Comparison of ENCODE assay signal across 8 cellular contexts in the genomic region with DNA sequence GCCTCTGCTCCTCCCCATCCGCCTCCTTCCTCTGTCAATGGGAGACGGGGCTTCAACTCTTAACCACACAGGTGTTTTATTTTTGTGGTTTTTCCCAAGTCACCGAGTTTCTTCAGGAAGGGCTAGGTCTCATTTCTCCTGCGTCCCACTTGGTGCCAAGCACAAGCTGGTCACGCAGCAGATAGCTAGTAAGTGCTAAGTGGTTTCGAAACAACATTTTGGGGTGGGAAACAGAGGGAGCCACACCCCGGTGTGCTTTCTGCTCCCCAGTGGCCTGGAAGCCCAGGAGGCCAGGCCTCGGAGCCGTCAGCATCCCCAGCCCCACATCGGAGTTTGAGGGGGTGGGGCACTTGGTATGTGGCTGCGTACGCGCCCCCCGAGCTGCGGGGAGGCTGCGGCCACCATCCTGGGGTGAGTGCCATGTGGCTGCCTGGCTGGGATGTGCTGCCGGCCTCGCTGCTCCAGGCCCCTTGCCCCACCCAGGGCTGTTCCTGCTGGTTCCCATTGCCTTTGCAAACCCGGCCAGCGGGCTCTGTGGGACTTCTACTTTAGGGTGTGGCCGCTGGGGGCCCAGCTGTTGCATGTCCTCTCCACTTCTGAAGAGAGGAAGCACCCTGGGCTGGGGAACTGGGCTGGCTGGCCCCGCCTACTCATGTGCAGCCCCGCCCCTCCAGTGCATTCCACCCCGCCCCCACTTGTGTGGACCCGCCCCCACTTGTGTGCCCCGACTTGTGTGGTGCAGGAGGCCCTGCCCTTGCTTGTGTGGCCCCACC. TPM values are rescaled to one million over a fixed set of nuclear protein-coding genes. Genes with fewer than 3 reads are reported as not detected.
DNase-seq lines count a peak whose midpoint lies in the region; ATAC-seq and TF ChIP-seq lines count a peak whose summit lies in the region.

No MANE protein-coding gene starts in this region.

- H3K27me3 ChIP-seq in IMR-90 (ENCODE audit: control insufficient read depth, insufficient read depth, low read length) = no peaks in the 10 kb centered on the region

- H3K4ac ChIP-seq in IMR-90 (ENCODE audit: low read depth, low read length) = no peak overlapping the region

- DNase-seq in ACHN (peak; percentile 21), IMR-90 (no peak), islet precursor cell (peak; percentile 80), DMS79 (lab: John Stamatoyannopoulos, UW) (no peak), C1 segment of cervical spinal cord (lab: John Stamatoyannopoulos, UW) (no peak)
- peak; percentile 53 for DNase-seq in activated T-cell treated with anti-CD3 and anti-CD28 coated beads, Interleukin-2, amount 50 U/mL, for 24 hours

- 0 out of 2 replicates have a peak overlapping the region, but pooled peaks have one; percentile 5 for H2AK5ac ChIP-seq in IMR-90 (ENCODE audit: low read depth, low read length)

- H4K5ac ChIP-seq in IMR-90 (ENCODE audit: low read depth, low read length) = no peak overlapping the region

- no peak overlapping the region for H3K4me2 ChIP-seq in IMR-90 (ENCODE audit: low read depth, low read length)

- peaks cover 7% of the 10 kb centered on the region for H3K27me3 Mint-ChIP-seq in activated T-cell treated with anti-CD3 and anti-CD28 coated beads, Interleukin-2, amount 50 U/mL, for 24 hours

- no peaks in the 10 kb centered on the region for H3K36me3 Mint-ChIP-seq in activated T-cell treated with anti-CD3 and anti-CD28 coated beads, Interleukin-2, amount 50 U/mL, for 24 hours (ENCODE audit: low read depth)

- in situ Hi-C loops in ACHN (cut with HindIII; ENCODE audit: low pct_ligation_motif_present, low pct_unique_long_range_greater_than_20kb, low sequenced_read_pairs) (no loop called here), IMR-90 (cut with MboI; ENCODE audit: low sequenced_read_pairs) (no loop called here)

- TF ChIP-seq CTCF in IMR-90 (conservative IDR thresholded peaks at IDR 0.05; ENCODE audit: low read depth, low read length) = no peak

- no peak overlapping the region for H3K18ac ChIP-seq in IMR-90 (ENCODE audit: low read depth, low read length)

- H3K9me3 ChIP-seq in IMR-90 (ENCODE audit: control insufficient read depth, insufficient read depth, low read length) = no peaks in the 10 kb centered on the region

- no peak overlapping the region for H2BK15ac ChIP-seq in IMR-90 (ENCODE audit: low read depth, low read length)

- ATAC-seq in IMR-90 (ENCODE audit: low read depth) = no peak
- ATAC-seq in HG03571 (IDR thresholded peaks at IDR 0.05; ENCODE audit: unreplicated experiment) = no peak
- ATAC-seq in GM19452 (IDR thresholded peaks at IDR 0.05; ENCODE audit: unreplicated experiment) = no peak

- H3K4me3 ChIP-seq in IMR-90 (ENCODE audit: insufficient read depth, low read depth, low read length) = no peak overlapping the region

- CTCF ChIA-PET in IMR-90 (lab: Yijun Ruan, JAX) = no interaction called here

- peaks cover 13% of the 10 kb centered on the region; the same call in 1 of the 2 replicates for H3K36me3 ChIP-seq in IMR-90 (ENCODE audit: control insufficient read depth, insufficient read depth, low read length)

- no peak overlapping the region for H3K4me3 Mint-ChIP-seq in activated T-cell treated with anti-CD3 and anti-CD28 coated beads, Interleukin-2, amount 50 U/mL, for 24 hours

- H2BK120ac ChIP-seq in IMR-90 (ENCODE audit: low read depth, low read length) = no peak overlapping the region

- no peak overlapping the region for H3K56ac ChIP-seq in IMR-90 (ENCODE audit: extremely low read depth, insufficient read depth, low read length)

- intact Hi-C loops in IMR-90 (cut with micrococcal nuclease) = no loop called here

- H3K27ac ChIP-seq in IMR-90 (ENCODE audit: insufficient read depth, low read length) = no peak overlapping the region

- H3K9me3 Mint-ChIP-seq in activated T-cell treated with anti-CD3 and anti-CD28 coated beads, Interleukin-2, amount 50 U/mL, for 24 hours = no peaks in the 10 kb centered on the region

- peaks cover 0 to 4% of the 10 kb centered on the region in 2 experiments; a peak in 1 of 4 replicates for H3K79me1 ChIP-seq in IMR-90 (ENCODE audit: low read depth in 1 of 2, low read length in 2 of 2)

- H4K8ac ChIP-seq in IMR-90 (ENCODE audit: low read depth in 2 of 2, low read length in 2 of 2) = no peak overlapping the region

- H4K91ac ChIP-seq in IMR-90 (ENCODE audit: insufficient read depth, low read depth, low read length) = no peak overlapping the region

- POLR2A ChIA-PET in IMR-90 (lab: Charles Lee; ENCODE audit: unreplicated experiment) = no interaction called here

- H4K20me1 ChIP-seq in IMR-90 (ENCODE audit: insufficient read depth, low read length) = peaks cover 9% of the 10 kb centered on the region

- no peak overlapping the region for H3K14ac ChIP-seq in IMR-90 (replicated peaks; ENCODE audit: low read depth, low read length)

- peak overlapping the region; percentile 88 for H2AK9ac ChIP-seq in IMR-90 (replicated peaks; ENCODE audit: low read depth, low read length, poor library complexity)

- WGBS in IMR-90 (ENCODE audit: extremely low coverage in 2 of 2, insufficient read length in 1 of 2), 2 experiments = 50% methylated on average over 5 of the region's 26 CpGs; no CpG with 5 or more reads in 1 of the 2 experiments

- no peak overlapping the region for H2BK5ac ChIP-seq in IMR-90 (ENCODE audit: low read depth, low read length, poor library complexity, severe bottlenecking)

- TF ChIP-seq RAD21 in IMR-90 (IDR thresholded peaks at IDR 0.05; ENCODE audit: low read length) = no peak

- no peak overlapping the region for H3K27ac Mint-ChIP-seq in activated T-cell treated with anti-CD3 and anti-CD28 coated beads, Interleukin-2, amount 50 U/mL, for 24 hours

- peaks cover 33% of the 10 kb centered on the region for H3K4me1 Mint-ChIP-seq in activated T-cell treated with anti-CD3 and anti-CD28 coated beads, Interleukin-2, amount 50 U/mL, for 24 hours (ENCODE audit: low read depth)

- BruUV-seq in IMR-90 (replicated peaks; lab: Mats Ljungman, UMichigan) = no TSS peak

- dilution Hi-C loops in IMR-90 (cut with HindIII; ENCODE audit: low sequenced_read_pairs, unreplicated experiment) = no loop called here

- no peak overlapping the region for H3K9ac ChIP-seq in IMR-90 (ENCODE audit: low read depth, low read length)

- H2AFZ ChIP-seq in IMR-90 (replicated peaks; ENCODE audit: low read length, poor library complexity) = no peak overlapping the region

- no peak overlapping the region for H3K23ac ChIP-seq in IMR-90 (ENCODE audit: low read depth, low read length)

- no peak overlapping the region for H2BK20ac ChIP-seq in IMR-90 (ENCODE audit: low read depth, low read length)

- H3K9me1 ChIP-seq in IMR-90 (ENCODE audit: insufficient read depth, low read length) = peaks cover 8% of the 10 kb centered on the region; the same call in 1 of the 2 replicates

- peaks cover 12% of the 10 kb centered on the region for H3K4me1 ChIP-seq in IMR-90 (ENCODE audit: control insufficient read depth, insufficient read depth, low read length)

- no peak for TF ChIP-seq POLR2A in IMR-90 (IDR thresholded peaks at IDR 0.05; ENCODE audit: low read depth, low read length)

TF ChIP-seq in IMR-90, 13 proteins besides CTCF, POLR2A, EP300 and RAD21:
- TF ChIP-seq, protein P1, sequence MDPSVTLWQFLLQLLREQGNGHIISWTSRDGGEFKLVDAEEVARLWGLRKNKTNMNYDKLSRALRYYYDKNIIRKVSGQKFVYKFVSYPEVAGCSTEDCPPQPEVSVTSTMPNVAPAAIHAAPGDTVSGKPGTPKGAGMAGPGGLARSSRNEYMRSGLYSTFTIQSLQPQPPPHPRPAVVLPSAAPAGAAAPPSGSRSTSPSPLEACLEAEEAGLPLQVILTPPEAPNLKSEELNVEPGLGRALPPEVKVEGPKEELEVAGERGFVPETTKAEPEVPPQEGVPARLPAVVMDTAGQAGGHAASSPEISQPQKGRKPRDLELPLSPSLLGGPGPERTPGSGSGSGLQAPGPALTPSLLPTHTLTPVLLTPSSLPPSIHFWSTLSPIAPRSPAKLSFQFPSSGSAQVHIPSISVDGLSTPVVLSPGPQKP (IDR thresholded peaks at IDR 0.05; ENCODE audit: borderline replicate concordance, low read depth, low read length) = no peak

RNA-seq across cellular contexts. Expression of a gene that starts 55.6 kb away (rescaled TPM):
- 18.3 and 22.8 TPM in 2 replicates for total RNA-seq in IMR-90 (2012; rRNA removed)
- polyA plus RNA-seq in IMR-90 (2012; rRNA removed) = 32.6 and 36.1 TPM in 2 replicates
- polyA plus RNA-seq in IMR-90 (2012; cell fraction: cytosol; rRNA removed) = 27.3 and 38.0 TPM in 2 replicates
- 37.9 and 82.6 TPM in 2 replicates for polyA plus RNA-seq in IMR-90 (2012; cell fraction: nucleus; rRNA removed; ENCODE audit: low replicate concordance)

Comparison
In these comparisons a context has a peak if more than half of its experiments do, and no peak if none do; other contexts are left out.
1. DNase-seq: peak in ACHN (single experiment), activated T-cell treated with anti-CD3 and anti-CD28 coated beads, Interleukin-2, amount 50 U/mL, for 24 hours (single experiment) and islet precursor cell (single experiment); none in IMR-90 (single experiment), DMS79 (single experiment) and C1 segment of cervical spinal cord (0 of 14).